ENCODE assay signal across 23 cellular contexts in genomic region chr6:145428656-145429173, GRCh38.
A peak's percentile ranks its signal among the peaks of the same experiment; 100 is the strongest.
DNase-seq lines count a peak whose midpoint lies in the region; ATAC-seq and TF ChIP-seq lines count a peak whose summit lies in the region.
"Had no signal": no experiment of that assay in that cellular context is flagged by ENCODE, and none has a peak within 500 bp of the region (broad histone marks: within the 10 kb centered on the region; RNA-seq: fewer than 3 reads in every experiment).

No MANE protein-coding gene starts in this region.

- H3K4me1 ChIP-seq in cardiac muscle cell (ENCODE audit: low read depth) (peaks cover 16% of the 10 kb centered on the region), adipocyte (ENCODE audit: control insufficient read depth, insufficient read depth, low read length) (no peaks in the 10 kb centered on the region)
- H3K4me1 ChIP-seq: BLaER1 treated with 17β-estradiol and CSF1 and Interleukin-3, amounts not matched to agents 10 nM and 100 nM; heart right ventricle; left ventricle myocardium inferior; suprapubic skin; vagina had no signal

- H3K27me3 ChIP-seq in cardiac muscle cell, result no peaks in the 10 kb centered on the region
- no peaks in the 10 kb centered on the region for H3K27me3 ChIP-seq in adipocyte (replicated peaks; ENCODE audit: control insufficient read depth, insufficient read depth, low read length)
- H3K27me3 ChIP-seq: BLaER1 treated with 17β-estradiol and CSF1 and Interleukin-3, amounts not matched to agents 10 nM and 100 nM; heart right ventricle; suprapubic skin; vagina had no signal

- intact Hi-C loops in cardiac septum (cut with DNase I), result no loop called here

- TF ChIP-seq CTCF in cardiac muscle cell (IDR thresholded peaks at IDR 0.05; ENCODE audit: low read depth, low read length) (no peak), coronary artery (IDR thresholded peaks at IDR 0.05) (no peak)

- no peak overlapping the region for H3K9ac ChIP-seq in adipocyte (ENCODE audit: low read length)
- H3K9ac ChIP-seq: BLaER1 treated with 17β-estradiol and CSF1 and Interleukin-3, amounts not matched to agents 10 nM and 100 nM had no signal

- DNase-seq in cardiac muscle cell (ENCODE audit: low read depth in 1 of 2, low spot score in 1 of 2) (peak; percentile 3 to 59), cardiac septum (ENCODE audit: low spot score) (no peak), adipocyte (ENCODE audit: low read depth) (peak; percentile 12), inferior parietal cortex (ENCODE audit: extremely low spot score) (peak; percentile 34), superior temporal gyrus (ENCODE audit: extremely low spot score) (peak; percentile 48), NCI-H2081 (lab: John Stamatoyannopoulos, UW) (no peak), coronary artery (ENCODE audit: low spot score) (no peak)
- DNase-seq: ACHN; activated CD4-positive, alpha-beta T cell treated with anti-CD3 and anti-CD28 coated beads, Interleukin-2, amount 50 U/mL, for 4 hours; activated CD8-positive, alpha-beta memory T cell treated with anti-CD3 and anti-CD28 coated beads, Interleukin-2, amount 50 U/mL, for 4 hours; H7; heart right ventricle; IMR-90; left ventricle myocardium inferior; nephron progenitor cell; small intestine; stimulated activated CD4-positive, alpha-beta T cell treated with anti-CD3 and anti-CD28 coated beads, Interleukin-2, amount 100 ng/mL, for 24 hours; WERI-Rb-1 had no signal

- no peak overlapping the region for H3K4me3 ChIP-seq in cardiac muscle cell
- H3K4me3 ChIP-seq in adipocyte (ENCODE audit: low read length), result no peak overlapping the region
- no peak overlapping the region for H3K4me3 ChIP-seq in coronary artery
- H3K4me3 ChIP-seq: BLaER1 treated with 17β-estradiol and CSF1 and Interleukin-3, amounts not matched to agents 10 nM and 100 nM; heart right ventricle; left ventricle myocardium inferior; suprapubic skin; vagina had no signal

- H3K27ac ChIP-seq in cardiac muscle cell, result no peak overlapping the region
- no peak overlapping the region for H3K27ac ChIP-seq in coronary artery
- H3K27ac ChIP-seq: BLaER1 treated with 17β-estradiol and CSF1 and Interleukin-3, amounts not matched to agents 10 nM and 100 nM; heart right ventricle; left ventricle myocardium inferior; suprapubic skin; vagina; WERI-Rb-1 had no signal

- ATAC-seq in HG02973 (IDR thresholded peaks at IDR 0.05; ENCODE audit: unreplicated experiment), result no peak
- ATAC-seq: heart right ventricle; stimulated activated effector memory CD8-positive, alpha-beta T cell treated with anti-CD3 and anti-CD28 coated beads, Interleukin-12 subunit alpha, Interleukin-12 subunit beta, amount 100 ng/mL, for 72 hours had no signal

- no peaks in the 10 kb centered on the region for H3K9me3 ChIP-seq in cardiac muscle cell (ENCODE audit: low read depth)
- no peaks in the 10 kb centered on the region for H3K9me3 ChIP-seq in adipocyte (ENCODE audit: control insufficient read depth, low read length)
- H3K9me3 ChIP-seq: BLaER1 treated with 17β-estradiol and CSF1 and Interleukin-3, amounts not matched to agents 10 nM and 100 nM; heart right ventricle; left ventricle myocardium inferior; suprapubic skin; vagina had no signal

- H3K36me3 ChIP-seq in cardiac muscle cell, result no peaks in the 10 kb centered on the region
- no peaks in the 10 kb centered on the region for H3K36me3 ChIP-seq in adipocyte (ENCODE audit: control insufficient read depth, insufficient read depth, low read length, severe bottlenecking)
- H3K36me3 ChIP-seq: BLaER1 treated with 17β-estradiol and CSF1 and Interleukin-3, amounts not matched to agents 10 nM and 100 nM; heart right ventricle; left ventricle myocardium inferior; suprapubic skin; vagina; WERI-Rb-1 had no signal

Comparison
In these comparisons a context has a peak if more than half of its experiments do, and no peak if none do; other contexts are left out.
1. DNase-seq: peak in cardiac muscle cell (2 of 2), adipocyte (single experiment), inferior parietal cortex (single experiment) and superior temporal gyrus (single experiment); none in cardiac septum (single experiment), NCI-H2081 (0 of 2) and coronary artery (single experiment).